Comparison of ENCODE assay signal across 10 cellular contexts in genomic region chr6:1724616-1725015, GRCh38.
DNase-seq lines count a peak whose midpoint lies in the region; ATAC-seq, FAIRE-seq and TF ChIP-seq lines count a peak whose summit lies in the region.
"Had no signal": no experiment of that assay in that cellular context is flagged by ENCODE, and none has a peak within 500 bp of the region (broad histone marks: within the 10 kb centered on the region; RNA-seq: fewer than 3 reads in every experiment).

No MANE protein-coding gene starts in this region.

- TF ChIP-seq EP300 in gastroesophageal sphincter (IDR thresholded peaks at IDR 0.05) = no peak

- TF ChIP-seq CTCF in gastroesophageal sphincter (IDR thresholded peaks at IDR 0.05) = no peak
- no peak for TF ChIP-seq CTCF in prostate gland (IDR thresholded peaks at IDR 0.05)

- H3K27ac ChIP-seq in gastroesophageal sphincter (peak overlapping the region in 1 of 4 donors; percentile 18), prostate gland (no peak overlapping the region)

- intact Hi-C loops in prostate gland (cut with DNase I) = no loop called here

- TF ChIP-seq POLR2A in H54 (IDR thresholded peaks at IDR 0.05; ENCODE audit: low read depth, low read length) (no peak), gastroesophageal sphincter (IDR thresholded peaks at IDR 0.05) (no peak), prostate gland (IDR thresholded peaks at IDR 0.05) (no peak)

- no peaks in the 10 kb centered on the region for H3K27me3 ChIP-seq in gastroesophageal sphincter
- H3K27me3 ChIP-seq in prostate gland (replicated peaks; ENCODE audit: insufficient read depth) = no peaks in the 10 kb centered on the region

- FAIRE-seq in H54 (lab: Jason Lieb, UNC) = peak; percentile 92

- peak; percentile 77 for ATAC-seq in gastroesophageal sphincter
- no peak for ATAC-seq in GM21825 (IDR thresholded peaks at IDR 0.05; ENCODE audit: unreplicated experiment)
- ATAC-seq in HG02588 (IDR thresholded peaks at IDR 0.05; ENCODE audit: unreplicated experiment) = no peak
- ATAC-seq in HG03280 (IDR thresholded peaks at IDR 0.05; ENCODE audit: unreplicated experiment) = no peak

- H3K4me3 ChIP-seq in gastroesophageal sphincter (no peak overlapping the region), prostate gland (no peak overlapping the region)

- H3K9me3 ChIP-seq in gastroesophageal sphincter = no peaks in the 10 kb centered on the region
- no peaks in the 10 kb centered on the region for H3K9me3 ChIP-seq in prostate gland

- DNase-seq in H54 (ENCODE audit: insufficient read length, low spot score) = peak; percentile 58
- peak; percentile 91 for DNase-seq in NCI-H526 treated with DMSO at 0.1 percent for 48 hours (lab: John Stamatoyannopoulos, UW)
- DNase-seq in prostate gland (ENCODE audit: low spot score) = peak; percentile 35
- DNase-seq in NCI-H1436 (lab: John Stamatoyannopoulos, UW) = no peak
- DNase-seq: cerebellar nuclear complex, SW 1271 had no signal

- H3K36me3 ChIP-seq in gastroesophageal sphincter (peaks cover 0 to 9% of the 10 kb centered on the region in 2 donors), prostate gland (no peaks in the 10 kb centered on the region)

- 79 to 88% methylated on average over 3 to 5 of the region's 8 CpGs for WGBS in gastroesophageal sphincter (ENCODE audit: low coverage in 1 of 2), 2 donors
- WGBS in prostate gland = 62% methylated on average over 8 of the region's 8 CpGs

- H3K4me1 ChIP-seq in gastroesophageal sphincter (no peaks in the 10 kb centered on the region), prostate gland (replicated peaks) (no peaks in the 10 kb centered on the region)
